13 cellular contexts compared by ENCODE assay signal in genomic region chr17:1186214-1186820, GRCh38. TPM values are rescaled to one million over a fixed set of nuclear protein-coding genes. Genes with fewer than 3 reads are reported as not detected.
DNase-seq lines count a peak whose midpoint lies in the region; ATAC-seq, FAIRE-seq and TF ChIP-seq lines count a peak whose summit lies in the region.
"Had no signal": no experiment of that assay in that cellular context is flagged by ENCODE, and none has a peak within 500 bp of the region (broad histone marks: within the 10 kb centered on the region; RNA-seq: fewer than 3 reads in every experiment).

No MANE protein-coding gene starts in this region.

- H3K36me3 ChIP-seq in adipocyte (ENCODE audit: control insufficient read depth, insufficient read depth, low read length, severe bottlenecking) (no peaks in the 10 kb centered on the region), heart right ventricle (no peaks in the 10 kb centered on the region)
- H3K36me3 ChIP-seq: HAP-1 had no signal

- no peak for TF ChIP-seq CTCF in heart right ventricle (IDR thresholded peaks at IDR 0.05)
- TF ChIP-seq CTCF in CD14-positive monocyte (IDR thresholded peaks at IDR 0.05) = no peak

- H3K4me1 ChIP-seq in adipocyte (ENCODE audit: control insufficient read depth, insufficient read depth, low read length) (peaks cover 29% of the 10 kb centered on the region), heart right ventricle (peaks cover 25 to 82% (median 60%) of the 10 kb centered on the region in 9 donors)

- intact Hi-C loops in heart right ventricle (cut with DNase I) = loop anchor here in 8 of 10 donors (1.0 to 10.0 kb wide), 6 partner anchors 34 to 132 kb away; no protein-coding TSS in a partner anchor
- intact Hi-C loops in CD14-positive monocyte (cut with micrococcal nuclease) = loop anchor here (5.0 kb wide), 1 partner anchor 64 kb away; no protein-coding TSS in a partner anchor

- H3K9me3 ChIP-seq in adipocyte (ENCODE audit: control insufficient read depth, low read length) = no peaks in the 10 kb centered on the region
- no peaks in the 10 kb centered on the region for H3K9me3 ChIP-seq in heart right ventricle
- H3K9me3 ChIP-seq: Caco-2, HAP-1 had no signal

- H3K27me3 Mint-ChIP-seq in stimulated activated naive B cell treated with anti-CD40 and anti-IgM and Interleukin-4, amounts not matched to agents 10 μg/mL and 1 μg/mL and 100 μg/mL, for 72 hours = no peaks in the 10 kb centered on the region
- H3K27me3 Mint-ChIP-seq in CD14-positive monocyte (ENCODE audit: low read depth in 3 of 3) = peaks cover 0 to 9% (median 0%) of the 10 kb centered on the region in 3 donors

- H3K27me3 ChIP-seq in adipocyte (replicated peaks; ENCODE audit: control insufficient read depth, insufficient read depth, low read length) (no peaks in the 10 kb centered on the region), heart right ventricle (no peaks in the 10 kb centered on the region)

- H3K4me3 Mint-ChIP-seq in stimulated activated naive B cell treated with anti-CD40 and anti-IgM and Interleukin-4, amounts not matched to agents 10 μg/mL and 1 μg/mL and 100 μg/mL, for 72 hours = no peak overlapping the region
- no peak overlapping the region for H3K4me3 Mint-ChIP-seq in CD14-positive monocyte

- FAIRE-seq in GM12892 (lab: Jason Lieb, UNC) (peak; percentile 5), frontal cortex (lab: Jason Lieb, UNC) (no peak)

- peak overlapping the region; percentile 57 to 93 (median 85) for H3K27ac ChIP-seq in heart right ventricle
- H3K27ac ChIP-seq: SK-N-MC had no signal

- WGBS in heart right ventricle, 2 donors = 57 to 60% methylated on average over 13 of the region's 13 CpGs

- peaks cover 43 to 74% of the 10 kb centered on the region in 2 donors for H3K4me1 Mint-ChIP-seq in stimulated activated naive B cell treated with anti-CD40 and anti-IgM and Interleukin-4, amounts not matched to agents 10 μg/mL and 1 μg/mL and 100 μg/mL, for 72 hours
- H3K4me1 Mint-ChIP-seq in CD14-positive monocyte = peaks cover 61% of the 10 kb centered on the region

- no peak for DNase-seq in GM12892 (ENCODE audit: insufficient read length)
- no peak for DNase-seq in adipocyte (ENCODE audit: low read depth)
- DNase-seq in heart right ventricle = no peak
- no peak for DNase-seq in stimulated activated naive B cell treated with anti-CD40 and anti-IgM and Interleukin-4, amounts not matched to agents 10 μg/mL and 1 μg/mL and 100 μg/mL, for 72 hours
- no peak for DNase-seq in DMS53 (lab: John Stamatoyannopoulos, UW)
- no peak for DNase-seq in CD14-positive monocyte (ENCODE audit: low spot score)
- no peak for DNase-seq in frontal cortex (ENCODE audit: low spot score in 2 of 2)
- DNase-seq: NCI-H187 treated with DMSO at 0.1 percent for 48 hours had no signal

- TF ChIP-seq POLR2A in GM12892 (IDR thresholded peaks at IDR 0.05; ENCODE audit: low read depth, low read length) = no peak

- H3K9ac ChIP-seq in adipocyte (ENCODE audit: low read length) = peak overlapping the region; percentile 74

- H3K27ac Mint-ChIP-seq in stimulated activated naive B cell treated with anti-CD40 and anti-IgM and Interleukin-4, amounts not matched to agents 10 μg/mL and 1 μg/mL and 100 μg/mL, for 72 hours = peak overlapping the region; percentile 14
- peak overlapping the region in 1 of 7 donors; percentile 16 for H3K27ac Mint-ChIP-seq in CD14-positive monocyte

- ATAC-seq in heart right ventricle (peak in 6 of 8 donors; percentile 7 to 41 (median 24)), GM21825 (IDR thresholded peaks at IDR 0.05; ENCODE audit: unreplicated experiment) (no peak)
- ATAC-seq in stimulated activated naive B cell treated with anti-CD40 and anti-IgM and Interleukin-4, amounts not matched to agents 10 μg/mL and 1 μg/mL and 100 μg/mL, for 72 hours (replicated peaks) = peak in 1 of 2 donors; percentile 6

- H3K36me3 Mint-ChIP-seq in stimulated activated naive B cell treated with anti-CD40 and anti-IgM and Interleukin-4, amounts not matched to agents 10 μg/mL and 1 μg/mL and 100 μg/mL, for 72 hours = peaks cover 12 to 20% of the 10 kb centered on the region in 2 donors
- peaks cover 22 to 23% of the 10 kb centered on the region in 2 donors for H3K36me3 Mint-ChIP-seq in CD14-positive monocyte
- H3K36me3 Mint-ChIP-seq: naive B cell had no signal

- H3K4me3 ChIP-seq in adipocyte (ENCODE audit: low read length) (peak overlapping the region; percentile 52), heart right ventricle (peak overlapping the region; percentile 2 to 54 (median 46))
- H3K4me3 ChIP-seq: HAP-1, SK-N-MC had no signal

- no peaks in the 10 kb centered on the region for H3K9me3 Mint-ChIP-seq in stimulated activated naive B cell treated with anti-CD40 and anti-IgM and Interleukin-4, amounts not matched to agents 10 μg/mL and 1 μg/mL and 100 μg/mL, for 72 hours
- peaks cover 0 to 2% (median 0%) of the 10 kb centered on the region in 7 donors for H3K9me3 Mint-ChIP-seq in CD14-positive monocyte
- H3K9me3 Mint-ChIP-seq: naive B cell had no signal

RNA-seq across cellular contexts. Expression of gene ABR, which starts 6.5 kb away (rescaled TPM):
- 33.9 TPM for polyA plus RNA-seq in GM12892 (2012; ENCODE audit: missing spikeins)
- 100 to 1,000 TPM; 118 to 173 (median 145) TPM for total RNA-seq in heart right ventricle
- 100 to 1,000 TPM in 1 of 2 donors, 10 to 100 TPM in 1; 49.1 to 120 TPM for polyA plus RNA-seq in heart right ventricle
- 10 to 100 TPM; 19.8 to 26.0 TPM for polyA plus RNA-seq in CD14-positive monocyte
- total RNA-seq in frontal cortex = 123 TPM
